ENCODE assay signal across 19 cellular contexts in genomic region chr5:121752149-121752548, GRCh38.
DNase-seq lines count a peak whose midpoint lies in the region; ATAC-seq and TF ChIP-seq lines count a peak whose summit lies in the region.
"Had no signal": no experiment of that assay in that cellular context is flagged by ENCODE, and none has a peak within 500 bp of the region (broad histone marks: within the 10 kb centered on the region; RNA-seq: fewer than 3 reads in every experiment).

No MANE protein-coding gene starts in this region.

- H3K9me3 ChIP-seq in DND-41 (ENCODE audit: insufficient read depth, low read length, severe bottlenecking) = no peaks in the 10 kb centered on the region
- no peaks in the 10 kb centered on the region for H3K9me3 ChIP-seq in trophoblast cell (ENCODE audit: insufficient read depth, low read depth, low read length)
- no peaks in the 10 kb centered on the region for H3K9me3 ChIP-seq in right atrium auricular region
- H3K9me3 ChIP-seq: A549; BLaER1 treated with 17β-estradiol and CSF1 and Interleukin-3, amounts not matched to agents 10 nM and 100 nM; Caco-2 had no signal

- DNase-seq in DND-41 = no peak
- DNase-seq in RKO (ENCODE audit: low spot score) = peak; percentile 41
- DNase-seq in trophoblast cell = peak; percentile 13 to 57
- DNase-seq in right atrium auricular region (ENCODE audit: low spot score) = no peak
- no peak for DNase-seq in NCI-H1436 treated with DMSO at 0.1 percent for 48 hours (lab: John Stamatoyannopoulos, UW)
- DNase-seq: AML-193; Caco-2; Calu3; CD4-positive, alpha-beta T cell; CD8-positive, alpha-beta T cell; DMS79 treated with DMSO at 0.1 percent for 48 hours; EL; GDM1 had no signal

- H2AK5ac ChIP-seq in trophoblast cell (ENCODE audit: low read length) = no peak overlapping the region

- no peak overlapping the region for H3K4me3 ChIP-seq in DND-41 (ENCODE audit: low read depth in 1 of 2, low read length in 2 of 2)
- no peak overlapping the region for H3K4me3 ChIP-seq in trophoblast cell (ENCODE audit: low read depth, low read length)
- H3K4me3 ChIP-seq in right atrium auricular region = no peak overlapping the region
- H3K4me3 ChIP-seq: A549; BLaER1 treated with 17β-estradiol and CSF1 and Interleukin-3, amounts not matched to agents 10 nM and 100 nM; GM12878 had no signal

- H3K4me1 ChIP-seq in DND-41 (ENCODE audit: insufficient read depth, low read length) = peaks cover 8% of the 10 kb centered on the region; the same call in 1 of the 2 replicates
- H3K4me1 ChIP-seq in trophoblast cell (ENCODE audit: control insufficient read depth in 1 of 2, insufficient read depth in 2 of 2, low read length in 2 of 2) = no peaks in the 10 kb centered on the region
- no peaks in the 10 kb centered on the region for H3K4me1 ChIP-seq in right atrium auricular region
- H3K4me1 ChIP-seq: A549; BLaER1 treated with 17β-estradiol and CSF1 and Interleukin-3, amounts not matched to agents 10 nM and 100 nM; Caco-2 had no signal

- H3K4ac ChIP-seq in trophoblast cell (ENCODE audit: low read depth, low read length) = no peak overlapping the region

- H3K36me3 ChIP-seq in DND-41 (ENCODE audit: insufficient read depth, low read length) (no peaks in the 10 kb centered on the region), trophoblast cell (ENCODE audit: control insufficient read depth in 1 of 2, insufficient read depth in 2 of 2, low read length in 2 of 2) (no peaks in the 10 kb centered on the region), right atrium auricular region (no peaks in the 10 kb centered on the region)
- H3K36me3 ChIP-seq: BLaER1 treated with 17β-estradiol and CSF1 and Interleukin-3, amounts not matched to agents 10 nM and 100 nM had no signal

- no peak overlapping the region for H3K23ac ChIP-seq in trophoblast cell (ENCODE audit: low read length)

- no peaks in the 10 kb centered on the region for H3K79me1 ChIP-seq in trophoblast cell (ENCODE audit: low read length)

- H3K27me3 ChIP-seq in DND-41 (ENCODE audit: insufficient read depth, low read length, poor library complexity) (no peaks in the 10 kb centered on the region), trophoblast cell (ENCODE audit: insufficient read depth, low read length) (no peaks in the 10 kb centered on the region), right atrium auricular region (no peaks in the 10 kb centered on the region)
- H3K27me3 ChIP-seq: BLaER1 treated with 17β-estradiol and CSF1 and Interleukin-3, amounts not matched to agents 10 nM and 100 nM had no signal

- peak; percentile 78 for ATAC-seq in DND-41 (ENCODE audit: insufficient read depth, low read depth)
- ATAC-seq in GM19328 (IDR thresholded peaks at IDR 0.05; ENCODE audit: unreplicated experiment) = no peak
- ATAC-seq: A549; CD8-positive, alpha-beta T cell; GM12878 had no signal

- no peak overlapping the region for H3K27ac ChIP-seq in DND-41 (ENCODE audit: low read length)
- H3K27ac ChIP-seq in trophoblast cell (ENCODE audit: low read depth, low read length) = no peak overlapping the region
- no peak overlapping the region for H3K27ac ChIP-seq in right atrium auricular region
- H3K27ac ChIP-seq: 22Rv1; A549; BLaER1 treated with 17β-estradiol and CSF1 and Interleukin-3, amounts not matched to agents 10 nM and 100 nM; C4-2B had no signal

- H4K8ac ChIP-seq in trophoblast cell (ENCODE audit: low read depth, low read length) = no peak overlapping the region

- no peak overlapping the region for H2BK5ac ChIP-seq in trophoblast cell (ENCODE audit: low read depth, low read length, poor library complexity)

- H3K4me2 ChIP-seq in DND-41 (ENCODE audit: insufficient read depth, low read length) (no peak overlapping the region), trophoblast cell (ENCODE audit: low read length) (no peak overlapping the region)
- H3K4me2 ChIP-seq: A549; BLaER1 treated with 17β-estradiol and CSF1 and Interleukin-3, amounts not matched to agents 10 nM and 100 nM had no signal

- no peak overlapping the region for H3K14ac ChIP-seq in trophoblast cell (ENCODE audit: low read length)

- WGBS in trophoblast cell (ENCODE audit: extremely low coverage, insufficient coverage, insufficient read length) = no CpG with 5 or more reads among the region's 1 CpG

- H2BK12ac ChIP-seq in trophoblast cell (ENCODE audit: low read length) = no peak overlapping the region

- no peak overlapping the region for H4K91ac ChIP-seq in trophoblast cell (ENCODE audit: low read depth, low read length)

- H4K20me1 ChIP-seq in DND-41 (ENCODE audit: insufficient read depth, low read length) = no peaks in the 10 kb centered on the region
- H4K20me1 ChIP-seq: BLaER1 treated with 17β-estradiol and CSF1 and Interleukin-3, amounts not matched to agents 10 nM and 100 nM had no signal

- no peak overlapping the region for H4K12ac ChIP-seq in trophoblast cell (ENCODE audit: low read depth, low read length)

- no peak for TF ChIP-seq CTCF in DND-41 (IDR thresholded peaks at IDR 0.05; ENCODE audit: borderline replicate concordance, extremely low read depth, low read length, poor library complexity, severe bottlenecking)
- TF ChIP-seq CTCF in right atrium auricular region (IDR thresholded peaks at IDR 0.05) = no peak

- no peak overlapping the region for H2BK120ac ChIP-seq in trophoblast cell (ENCODE audit: insufficient read depth, low read length, poor library complexity)

- H3K18ac ChIP-seq in trophoblast cell (ENCODE audit: low read length) = no peak overlapping the region

- H2AFZ ChIP-seq in DND-41 (ENCODE audit: low read depth, low read length) = no peak overlapping the region
- no peak overlapping the region for H2AFZ ChIP-seq in trophoblast cell (ENCODE audit: insufficient read depth, low read length, poor library complexity)

- H3K79me2 ChIP-seq in DND-41 (ENCODE audit: insufficient read depth, low read length) (no peaks in the 10 kb centered on the region), trophoblast cell (ENCODE audit: control insufficient read depth, insufficient read depth, low read length, poor library complexity) (no peaks in the 10 kb centered on the region)

- no peak overlapping the region for H3K9ac ChIP-seq in DND-41 (ENCODE audit: low read depth, low read length)
- H3K9ac ChIP-seq in trophoblast cell (ENCODE audit: low read length) = no peak overlapping the region
- H3K9ac ChIP-seq: BLaER1 treated with 17β-estradiol and CSF1 and Interleukin-3, amounts not matched to agents 10 nM and 100 nM had no signal

Comparison
In these comparisons a context has a peak if more than half of its experiments do, and no peak if none do; other contexts are left out.
1. DNase-seq: peak in RKO (single experiment) and trophoblast cell (2 of 2); none in DND-41 (single experiment), right atrium auricular region (single experiment) and NCI-H1436 treated with DMSO at 0.1 percent for 48 hours (single experiment).